ENCODE assay signal across 22 cellular contexts in the genomic region with DNA sequence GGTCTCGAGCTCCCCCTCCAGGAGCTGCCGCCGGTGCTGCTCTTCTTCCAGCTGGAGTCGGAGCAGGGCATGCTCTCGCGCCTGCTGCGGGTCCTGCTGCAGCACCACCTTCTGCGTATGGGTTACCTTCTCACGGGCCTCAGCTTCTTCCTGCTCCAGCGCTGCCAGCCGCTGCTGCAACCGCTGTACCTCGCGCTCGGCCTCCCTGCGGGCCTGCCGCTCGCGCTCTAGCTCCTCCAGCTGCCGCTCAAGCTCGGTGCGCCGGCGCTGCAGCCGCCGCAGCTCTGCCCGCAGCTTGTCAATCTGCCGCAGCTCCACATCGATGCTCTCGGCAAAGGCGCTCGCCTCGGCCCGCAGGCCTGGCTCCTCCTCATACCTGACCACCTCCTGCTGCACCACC. TPM values are rescaled to one million over a fixed set of nuclear protein-coding genes. Genes with fewer than 3 reads are reported as not detected.
"Had no signal": no experiment of that assay in that cellular context is flagged by ENCODE, and none has a peak within 500 bp of the region (broad histone marks: within the 10 kb centered on the region; RNA-seq: fewer than 3 reads in every experiment).

No MANE protein-coding gene starts in this region.

- H3K27ac Mint-ChIP-seq: activated CD8-positive, alpha-beta T cell treated with anti-CD3 and anti-CD28 coated beads, Interleukin-2, amount 10 ng/mL, durations not matched to agents 7 days and 5 days; activated naive CD8-positive, alpha-beta T cell treated with anti-CD3 and anti-CD28 coated beads for 36 hours had no signal

- H3K27ac ChIP-seq: Peyer's patch, SJSA1 had no signal

- H3K4me3 ChIP-seq: Peyer's patch, SJSA1 had no signal

- H3K4me1 ChIP-seq: Peyer's patch had no signal

- H3K27me3 Mint-ChIP-seq: activated naive CD8-positive, alpha-beta T cell treated with anti-CD3 and anti-CD28 coated beads for 36 hours had no signal

- H3K27me3 ChIP-seq: Peyer's patch, SJSA1 had no signal

- DNase-seq: activated CD4-positive, alpha-beta T cell treated with anti-CD3 and anti-CD28 coated beads, Interleukin-2, amount 50 U/mL, for 1 hour; activated CD4-positive, CD25-positive, alpha-beta regulatory T cell; activated CD8-positive, alpha-beta T cell treated with anti-CD3 and anti-CD28 coated beads, Interleukin-2, amount 10 ng/mL, durations not matched to agents 7 days and 5 days; activated effector memory CD4-positive, alpha-beta T cell treated with anti-CD3 and anti-CD28 coated beads, Interleukin-2, amount 50 U/mL, for 16 hours; activated naive CD4-positive, alpha-beta T cell treated with Interleukin-2 at 50 U/mL for 16 hours; activated naive CD8-positive, alpha-beta T cell treated with anti-CD3 and anti-CD28 coated beads for 36 hours; activated T-cell treated with anti-CD3 and anti-CD28 coated beads, Interleukin-2, amount 50 U/mL, for 4 hours; anterior cingulate cortex; central memory CD4-positive, alpha-beta T cell; MM.1S; NCI-H1105; NCI-H1436; NCI-H1694 treated with DMSO at 0.1 percent for 48 hours; NCI-H2081; NCI-H510A treated with DMSO at 0.1 percent for 48 hours; NCI-H69; SHP77; SW 1271 had no signal

- ATAC-seq: activated CD8-positive, alpha-beta T cell treated with anti-CD3 and anti-CD28 coated beads, Interleukin-2, amount 10 ng/mL, durations not matched to agents 7 days and 5 days; activated T-cell treated with anti-CD3 and anti-CD28 coated beads, Interleukin-2, amount 50 U/mL, for 4 hours; SK-N-SH treated with all-trans-retinoic acid at 6 μM for 48 hours had no signal

- H3K9me3 Mint-ChIP-seq: activated naive CD8-positive, alpha-beta T cell treated with anti-CD3 and anti-CD28 coated beads for 36 hours; activated T-cell treated with anti-CD3 and anti-CD28 coated beads, Interleukin-2, amount 50 U/mL, for 4 hours had no signal

- H3K9me3 ChIP-seq: Peyer's patch, SJSA1 had no signal

- H3K4me3 Mint-ChIP-seq: activated CD8-positive, alpha-beta T cell treated with anti-CD3 and anti-CD28 coated beads, Interleukin-2, amount 10 ng/mL, durations not matched to agents 7 days and 5 days; activated naive CD8-positive, alpha-beta T cell treated with anti-CD3 and anti-CD28 coated beads for 36 hours; activated T-cell treated with anti-CD3 and anti-CD28 coated beads, Interleukin-2, amount 50 U/mL, for 4 hours had no signal

- H3K4me1 Mint-ChIP-seq: activated naive CD8-positive, alpha-beta T cell treated with anti-CD3 and anti-CD28 coated beads for 36 hours had no signal

RNA-seq across cellular contexts. Expression of gene PPL, which starts 52.7 kb away (rescaled TPM):
- total RNA-seq: activated CD8-positive, alpha-beta T cell treated with anti-CD3 and anti-CD28 coated beads, Interleukin-2, amount 10 ng/mL, durations not matched to agents 7 days and 5 days; activated naive CD8-positive, alpha-beta T cell treated with anti-CD3 and anti-CD28 coated beads for 36 hours; T-helper 1 cell treated with Interleukin-12 subunit alpha and Interleukin-12 subunit beta and Interleukin-4 antibody, amounts not matched to agents 30 ng/mL and 1 ng/mL, for 36 hours had no signal
